Comparison of ENCODE assay signal across 1 cellular context in genomic region chr19:58519355-58520256, GRCh38.
TF ChIP-seq lines count a peak whose summit lies in the region.

ZBTB45 (minus strand) TSS chr19:58519810; CDS start chr19:58517673, 2,137 bp downstream.

TF ChIP-seq in HepG2, 621 proteins besides CTCF, POLR2A, EP300 and RAD21 (continued from another document and continues in another):
- TF ChIP-seq, protein P1, sequence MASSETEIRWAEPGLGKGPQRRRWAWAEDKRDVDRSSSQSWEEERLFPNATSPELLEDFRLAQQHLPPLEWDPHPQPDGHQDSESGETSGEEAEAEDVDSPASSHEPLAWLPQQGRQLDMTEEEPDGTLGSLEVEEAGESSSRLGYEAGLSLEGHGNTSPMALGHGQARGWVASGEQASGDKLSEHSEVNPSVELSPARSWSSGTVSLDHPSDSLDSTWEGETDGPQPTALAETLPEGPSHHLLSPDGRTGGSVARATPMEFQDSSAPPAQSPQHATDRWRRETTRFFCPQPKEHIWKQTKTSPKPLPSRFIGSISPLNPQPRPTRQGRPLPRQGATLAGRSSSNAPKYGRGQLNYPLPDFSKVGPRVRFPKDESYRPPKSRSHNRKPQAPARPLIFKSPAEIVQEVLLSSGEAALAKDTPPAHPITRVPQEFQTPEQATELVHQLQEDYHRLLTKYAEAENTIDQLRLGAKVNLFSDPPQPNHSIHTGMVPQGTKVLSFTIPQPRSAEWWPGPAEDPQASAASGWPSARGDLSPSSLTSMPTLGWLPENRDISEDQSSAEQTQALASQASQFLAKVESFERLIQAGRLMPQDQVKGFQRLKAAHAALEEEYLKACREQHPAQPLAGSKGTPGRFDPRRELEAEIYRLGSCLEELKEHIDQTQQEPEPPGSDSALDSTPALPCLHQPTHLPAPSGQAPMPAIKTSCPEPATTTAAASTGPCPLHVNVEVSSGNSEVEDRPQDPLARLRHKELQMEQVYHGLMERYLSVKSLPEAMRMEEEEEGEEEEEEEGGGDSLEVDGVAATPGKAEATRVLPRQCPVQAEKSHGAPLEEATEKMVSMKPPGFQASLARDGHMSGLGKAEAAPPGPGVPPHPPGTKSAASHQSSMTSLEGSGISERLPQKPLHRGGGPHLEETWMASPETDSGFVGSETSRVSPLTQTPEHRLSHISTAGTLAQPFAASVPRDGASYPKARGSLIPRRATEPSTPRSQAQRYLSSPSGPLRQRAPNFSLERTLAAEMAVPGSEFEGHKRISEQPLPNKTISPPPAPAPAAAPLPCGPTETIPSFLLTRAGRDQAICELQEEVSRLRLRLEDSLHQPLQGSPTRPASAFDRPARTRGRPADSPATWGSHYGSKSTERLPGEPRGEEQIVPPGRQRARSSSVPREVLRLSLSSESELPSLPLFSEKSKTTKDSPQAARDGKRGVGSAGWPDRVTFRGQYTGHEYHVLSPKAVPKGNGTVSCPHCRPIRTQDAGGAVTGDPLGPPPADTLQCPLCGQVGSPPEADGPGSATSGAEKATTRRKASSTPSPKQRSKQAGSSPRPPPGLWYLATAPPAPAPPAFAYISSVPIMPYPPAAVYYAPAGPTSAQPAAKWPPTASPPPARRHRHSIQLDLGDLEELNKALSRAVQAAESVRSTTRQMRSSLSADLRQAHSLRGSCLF (CRISPR knock-in tag; IDR thresholded peaks at IDR 0.05; ENCODE audit: borderline replicate concordance), result 0 out of 2 replicates have a peak, but pooled peaks have one; percentile 45
- TF ChIP-seq STAT6 (CRISPR knock-in tag; IDR thresholded peaks at IDR 0.05; ENCODE audit: borderline replicate concordance) (peak; percentile 88), SPEN (CRISPR knock-in tag; IDR thresholded peaks at IDR 0.05; ENCODE audit: low read depth) (peak; percentile 99), ZNF503 (CRISPR knock-in tag; IDR thresholded peaks at IDR 0.05) (no peak; the same call in 1 of the 2 replicates), ZBTB4 (CRISPR knock-in tag; IDR thresholded peaks at IDR 0.05; ENCODE audit: borderline replicate concordance) (peak; percentile 96), ZBTB21 (CRISPR knock-in tag; IDR thresholded peaks at IDR 0.05) (peak; percentile 68), DBP (CRISPR knock-in tag; IDR thresholded peaks at IDR 0.05; ENCODE audit: not compliant biosample characterization) (peak; percentile 80), SYNCRIP (IDR thresholded peaks at IDR 0.05; ENCODE audit: insufficient read depth, low read depth, low read length) (no peak), HNRNPK (IDR thresholded peaks at IDR 0.05; ENCODE audit: low read depth, low read length, poor library complexity, severe bottlenecking) (peak; percentile 91), SAFB2 (CRISPR knock-in tag; IDR thresholded peaks at IDR 0.05; ENCODE audit: borderline replicate concordance, low read depth) (peak; percentile 62), ZNF383 (CRISPR knock-in tag; IDR thresholded peaks at IDR 0.05; ENCODE audit: borderline replicate concordance) (no peak), ZMAT3 (CRISPR knock-in tag; conservative IDR thresholded peaks at IDR 0.05) (no peak; the same call in 1 of the 2 replicates), ZNF660 (CRISPR knock-in tag; IDR thresholded peaks at IDR 0.05; ENCODE audit: borderline replicate concordance, low read depth) (no peak; the same call in 1 of the 2 replicates), ZNF563 (CRISPR knock-in tag; IDR thresholded peaks at IDR 0.05) (peak; percentile 85; the same call in 1 of the 2 replicates), NFIB (CRISPR knock-in tag; IDR thresholded peaks at IDR 0.05; ENCODE audit: borderline replicate concordance) (no peak), BCL6 (CRISPR knock-in tag; IDR thresholded peaks at IDR 0.05) (peak; percentile 76), SIN3B (IDR thresholded peaks at IDR 0.05; ENCODE audit: low read length) (peak; percentile 98), KAT7 (CRISPR knock-in tag; IDR thresholded peaks at IDR 0.05; ENCODE audit: borderline replicate concordance) (peak; percentile 50; the same call in 1 of the 2 replicates), MTERF4 (CRISPR knock-in tag; IDR thresholded peaks at IDR 0.05) (no peak), KLF12 (CRISPR knock-in tag; IDR thresholded peaks at IDR 0.05; ENCODE audit: borderline replicate concordance) (peak; percentile 98), KLF16 (CRISPR knock-in tag; IDR thresholded peaks at IDR 0.05) (peak in 1 of 2 experiments; percentile 97; a peak in 1 of 4 replicates), ETV5 (CRISPR knock-in tag; IDR thresholded peaks at IDR 0.05; ENCODE audit: borderline replicate concordance) (peak; percentile 95), KAT2B (IDR thresholded peaks at IDR 0.05; ENCODE audit: borderline replicate concordance, low read depth, low read length) (no peak)
- TF ChIP-seq, protein P2, sequence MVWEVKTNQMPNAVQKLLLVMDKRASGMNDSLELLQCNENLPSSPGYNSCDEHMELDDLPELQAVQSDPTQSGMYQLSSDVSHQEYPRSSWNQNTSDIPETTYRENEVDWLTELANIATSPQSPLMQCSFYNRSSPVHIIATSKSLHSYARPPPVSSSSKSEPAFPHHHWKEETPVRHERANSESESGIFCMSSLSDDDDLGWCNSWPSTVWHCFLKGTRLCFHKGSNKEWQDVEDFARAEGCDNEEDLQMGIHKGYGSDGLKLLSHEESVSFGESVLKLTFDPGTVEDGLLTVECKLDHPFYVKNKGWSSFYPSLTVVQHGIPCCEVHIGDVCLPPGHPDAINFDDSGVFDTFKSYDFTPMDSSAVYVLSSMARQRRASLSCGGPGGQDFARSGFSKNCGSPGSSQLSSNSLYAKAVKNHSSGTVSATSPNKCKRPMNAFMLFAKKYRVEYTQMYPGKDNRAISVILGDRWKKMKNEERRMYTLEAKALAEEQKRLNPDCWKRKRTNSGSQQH (CRISPR knock-in tag; IDR thresholded peaks at IDR 0.05; ENCODE audit: low read depth), result no peak
- TF ChIP-seq, protein P3, sequence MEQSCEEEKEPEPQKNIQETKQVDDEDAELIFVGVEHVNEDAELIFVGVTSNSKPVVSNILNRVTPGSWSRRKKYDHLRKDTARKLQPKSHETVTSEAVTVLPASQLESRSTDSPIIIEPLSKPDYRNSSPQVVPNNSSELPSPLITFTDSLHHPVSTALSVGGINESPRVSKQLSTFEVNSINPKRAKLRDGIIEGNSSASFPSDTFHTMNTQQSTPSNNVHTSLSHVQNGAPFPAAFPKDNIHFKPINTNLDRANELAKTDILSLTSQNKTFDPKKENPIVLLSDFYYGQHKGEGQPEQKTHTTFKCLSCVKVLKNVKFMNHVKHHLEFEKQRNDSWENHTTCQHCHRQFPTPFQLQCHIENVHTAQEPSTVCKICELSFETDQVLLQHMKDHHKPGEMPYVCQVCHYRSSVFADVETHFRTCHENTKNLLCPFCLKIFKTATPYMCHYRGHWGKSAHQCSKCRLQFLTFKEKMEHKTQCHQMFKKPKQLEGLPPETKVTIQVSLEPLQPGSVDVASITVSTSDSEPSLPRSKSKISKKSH (CRISPR knock-in tag; IDR thresholded peaks at IDR 0.05; ENCODE audit: borderline replicate concordance), result peak; percentile 48; the same call in 1 of the 2 replicates
- TF ChIP-seq, protein P4, sequence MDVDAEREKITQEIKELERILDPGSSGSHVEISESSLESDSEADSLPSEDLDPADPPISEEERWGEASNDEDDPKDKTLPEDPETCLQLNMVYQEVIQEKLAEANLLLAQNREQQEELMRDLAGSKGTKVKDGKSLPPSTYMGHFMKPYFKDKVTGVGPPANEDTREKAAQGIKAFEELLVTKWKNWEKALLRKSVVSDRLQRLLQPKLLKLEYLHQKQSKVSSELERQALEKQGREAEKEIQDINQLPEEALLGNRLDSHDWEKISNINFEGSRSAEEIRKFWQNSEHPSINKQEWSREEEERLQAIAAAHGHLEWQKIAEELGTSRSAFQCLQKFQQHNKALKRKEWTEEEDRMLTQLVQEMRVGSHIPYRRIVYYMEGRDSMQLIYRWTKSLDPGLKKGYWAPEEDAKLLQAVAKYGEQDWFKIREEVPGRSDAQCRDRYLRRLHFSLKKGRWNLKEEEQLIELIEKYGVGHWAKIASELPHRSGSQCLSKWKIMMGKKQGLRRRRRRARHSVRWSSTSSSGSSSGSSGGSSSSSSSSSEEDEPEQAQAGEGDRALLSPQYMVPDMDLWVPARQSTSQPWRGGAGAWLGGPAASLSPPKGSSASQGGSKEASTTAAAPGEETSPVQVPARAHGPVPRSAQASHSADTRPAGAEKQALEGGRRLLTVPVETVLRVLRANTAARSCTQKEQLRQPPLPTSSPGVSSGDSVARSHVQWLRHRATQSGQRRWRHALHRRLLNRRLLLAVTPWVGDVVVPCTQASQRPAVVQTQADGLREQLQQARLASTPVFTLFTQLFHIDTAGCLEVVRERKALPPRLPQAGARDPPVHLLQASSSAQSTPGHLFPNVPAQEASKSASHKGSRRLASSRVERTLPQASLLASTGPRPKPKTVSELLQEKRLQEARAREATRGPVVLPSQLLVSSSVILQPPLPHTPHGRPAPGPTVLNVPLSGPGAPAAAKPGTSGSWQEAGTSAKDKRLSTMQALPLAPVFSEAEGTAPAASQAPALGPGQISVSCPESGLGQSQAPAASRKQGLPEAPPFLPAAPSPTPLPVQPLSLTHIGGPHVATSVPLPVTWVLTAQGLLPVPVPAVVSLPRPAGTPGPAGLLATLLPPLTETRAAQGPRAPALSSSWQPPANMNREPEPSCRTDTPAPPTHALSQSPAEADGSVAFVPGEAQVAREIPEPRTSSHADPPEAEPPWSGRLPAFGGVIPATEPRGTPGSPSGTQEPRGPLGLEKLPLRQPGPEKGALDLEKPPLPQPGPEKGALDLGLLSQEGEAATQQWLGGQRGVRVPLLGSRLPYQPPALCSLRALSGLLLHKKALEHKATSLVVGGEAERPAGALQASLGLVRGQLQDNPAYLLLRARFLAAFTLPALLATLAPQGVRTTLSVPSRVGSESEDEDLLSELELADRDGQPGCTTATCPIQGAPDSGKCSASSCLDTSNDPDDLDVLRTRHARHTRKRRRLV (CRISPR knock-in tag; IDR thresholded peaks at IDR 0.05), result no peak
